Comparison of ENCODE assay signal across 1 cellular context in genomic region chr11:64355078-64355940, GRCh38.
A peak's percentile ranks its signal among the peaks of the same experiment; 100 is the strongest.
TF ChIP-seq lines count a peak whose summit lies in the region.

No MANE protein-coding gene starts in this region.

TF ChIP-seq in endothelial cell of umbilical vein, 7 proteins besides CTCF, POLR2A, EP300 and RAD21 (continued from another document):
- TF ChIP-seq FOS (IDR thresholded peaks at IDR 0.05; ENCODE audit: borderline replicate concordance, insufficient read depth, low read length): peak; percentile 90
